In genomic region chr15:78108300-78109084, GRCh38 we compare ENCODE assay signal across 9 cellular contexts. TPM values are rescaled to one million over a fixed set of nuclear protein-coding genes. Genes with fewer than 3 reads are reported as not detected.
A peak's percentile ranks its signal among the peaks of the same experiment; 100 is the strongest.
DNase-seq lines count a peak whose midpoint lies in the region; ATAC-seq, FAIRE-seq and TF ChIP-seq lines count a peak whose summit lies in the region.
"Had no signal": no experiment of that assay in that cellular context is flagged by ENCODE, and none has a peak within 500 bp of the region (broad histone marks: within the 10 kb centered on the region; RNA-seq: fewer than 3 reads in every experiment).

No MANE protein-coding gene starts in this region.

- TF ChIP-seq CTCF in D721Med (IDR thresholded peaks at IDR 0.05; ENCODE audit: insufficient read depth, missing control alignments) (peak; percentile 86), HFFc6 (IDR thresholded peaks at IDR 0.05) (peak; percentile 96), choroid plexus epithelial cell (conservative IDR thresholded peaks at IDR 0.05; ENCODE audit: low read depth, low read length) (peak; percentile 93), HepG2 (CRISPR knock-in tag; IDR thresholded peaks at IDR 0.05) (peak; percentile 95)

- DNase-seq in D721Med (ENCODE audit: insufficient read length, low spot score) = peak; percentile 63
- DNase-seq in HFFc6 = peak; percentile 83
- peak; percentile 62 for DNase-seq in NCI-H526 treated with DMSO at 0.1 percent for 48 hours (lab: John Stamatoyannopoulos, UW)
- peak; percentile 94 for DNase-seq in activated CD4-positive, alpha-beta T cell treated with anti-CD3 and anti-CD28 coated beads, Interleukin-2, amount 10 ng/mL, durations not matched to agents 24 days and 14 days
- peak; percentile 91 for DNase-seq in choroid plexus epithelial cell (ENCODE audit: low read depth)
- DNase-seq in HepG2 (ENCODE audit: low spot score) = peak; percentile 85
- DNase-seq in stimulated activated CD4-positive, alpha-beta T cell treated with anti-CD3 and anti-CD28 coated beads, Interleukin-4, amount 100 ng/mL, for 48 hours (ENCODE audit: low read depth in 2 of 2) = peak; percentile 75 to 79

- 30% methylated on average over 6 of the region's 11 CpGs for WGBS in HepG2 (ENCODE audit: low lambda C conversion rate)

- POLR2A ChIA-PET in HepG2 (lab: Yijun Ruan, JAX) = interaction anchor here (0.7 kb wide), 1 partner anchor 28 kb away, joined by 3 read pairs; no protein-coding TSS in a partner anchor

- CTCF ChIA-PET in HepG2 (lab: Yijun Ruan, JAX; ENCODE audit: low intra/inter-chr PET ratio, low total read pairs) = interaction anchor here (0.7 to 2.6 kb wide), 11 partner anchors 32 to 151 kb away, joined by 3 to 29 read pairs (median 3); no protein-coding TSS in a partner anchor

- H3K4me2 ChIP-seq in HepG2 (ENCODE audit: low read depth, low read length) = no peak overlapping the region

- no peak overlapping the region for H3K9ac ChIP-seq in HepG2 (ENCODE audit: insufficient read depth, low read depth, low read length)

- H3K27ac Mint-ChIP-seq in HFFc6 = no peak overlapping the region
- no peak overlapping the region for H3K27ac Mint-ChIP-seq in activated CD4-positive, alpha-beta T cell treated with anti-CD3 and anti-CD28 coated beads, Interleukin-2, amount 10 ng/mL, durations not matched to agents 24 days and 14 days
- H3K27ac Mint-ChIP-seq: T-helper 1 cell treated with Interleukin-12 subunit alpha and Interleukin-12 subunit beta and Interleukin-4 antibody, amounts not matched to agents 30 μg/mL and 1 μg/mL, for 36 hours had no signal

- FAIRE-seq in D721Med (lab: Jason Lieb, UNC) (no peak), HepG2 (lab: Jason Lieb, UNC) (peak; percentile 58)

- no peaks in the 10 kb centered on the region for H3K79me2 ChIP-seq in HepG2 (ENCODE audit: insufficient read depth, low read length)

- H3K36me3 ChIP-seq in HepG2 (replicated peaks in 1 of 2; ENCODE audit: control insufficient read depth in 1 of 2, insufficient read depth in 2 of 2, low read length in 2 of 2) = no peaks in the 10 kb centered on the region

- TF ChIP-seq RAD21 in HepG2 (CRISPR knock-in tag; IDR thresholded peaks at IDR 0.05) = peak; percentile 97

- BruUV-seq in HepG2 (replicated peaks; lab: Mats Ljungman, UMichigan) = no TSS peak

- no peaks in the 10 kb centered on the region for H3K36me3 Mint-ChIP-seq in HFFc6 (ENCODE audit: low read depth)
- H3K36me3 Mint-ChIP-seq in activated CD4-positive, alpha-beta T cell treated with anti-CD3 and anti-CD28 coated beads, Interleukin-2, amount 10 ng/mL, durations not matched to agents 24 days and 14 days (ENCODE audit: low read depth) = no peaks in the 10 kb centered on the region

- H3K4me1 Mint-ChIP-seq in HFFc6 (ENCODE audit: low read depth) = peaks cover 11% of the 10 kb centered on the region
- H3K4me1 Mint-ChIP-seq in activated CD4-positive, alpha-beta T cell treated with anti-CD3 and anti-CD28 coated beads, Interleukin-2, amount 10 ng/mL, durations not matched to agents 24 days and 14 days = peaks cover 53% of the 10 kb centered on the region

- TF ChIP-seq EP300 in HepG2 (IDR thresholded peaks at IDR 0.05; ENCODE audit: low read depth in 2 of 2, low read length in 2 of 2) (no peak), HepG2 (CRISPR knock-in tag; IDR thresholded peaks at IDR 0.05; ENCODE audit: borderline replicate concordance) (no peak)

- in situ Hi-C loops in HepG2 (cut with HindIII; ENCODE audit: extremely low pct_ligation_motif_present, low pct_unique_long_range_greater_than_20kb) = loop anchor here (5.0 kb wide), 1 partner anchor 106 kb away; no protein-coding TSS in a partner anchor

- no peaks in the 10 kb centered on the region for H4K20me1 ChIP-seq in HepG2 (ENCODE audit: insufficient read depth, low read length)

- H3K4me3 ChIP-seq in choroid plexus epithelial cell (ENCODE audit: low read depth, low read length) = no peak overlapping the region
- no peak overlapping the region for H3K4me3 ChIP-seq in HepG2 (replicated peaks in 1 of 3; ENCODE audit: insufficient read depth in 1 of 3, low read depth in 2 of 3, low read length in 3 of 3)

- H3K9me3 Mint-ChIP-seq in HFFc6 = no peaks in the 10 kb centered on the region
- H3K9me3 Mint-ChIP-seq in activated CD4-positive, alpha-beta T cell treated with anti-CD3 and anti-CD28 coated beads, Interleukin-2, amount 10 ng/mL, durations not matched to agents 24 days and 14 days = no peaks in the 10 kb centered on the region
- H3K9me3 Mint-ChIP-seq: T-helper 1 cell treated with Interleukin-12 subunit alpha and Interleukin-12 subunit beta and Interleukin-4 antibody, amounts not matched to agents 30 μg/mL and 1 μg/mL, for 36 hours had no signal

- ATAC-seq in HepG2 = peak; percentile 89
- ATAC-seq in HG03457 (IDR thresholded peaks at IDR 0.05; ENCODE audit: unreplicated experiment) = no peak

- no peak overlapping the region for H2AFZ ChIP-seq in HepG2 (ENCODE audit: low read length)

- H3K4me3 Mint-ChIP-seq in HFFc6 = no peak overlapping the region
- no peak overlapping the region for H3K4me3 Mint-ChIP-seq in activated CD4-positive, alpha-beta T cell treated with anti-CD3 and anti-CD28 coated beads, Interleukin-2, amount 10 ng/mL, durations not matched to agents 24 days and 14 days
- H3K4me3 Mint-ChIP-seq: T-helper 1 cell treated with Interleukin-12 subunit alpha and Interleukin-12 subunit beta and Interleukin-4 antibody, amounts not matched to agents 30 μg/mL and 1 μg/mL, for 36 hours had no signal

- no peaks in the 10 kb centered on the region for H3K9me3 ChIP-seq in HepG2 (ENCODE audit: low read length)

- TF ChIP-seq POLR2A in HepG2 (IDR thresholded peaks at IDR 0.05; ENCODE audit: insufficient read depth in 1 of 2, low read depth in 2 of 2, low read length in 2 of 2) = no peak

- H3K4me1 ChIP-seq in HepG2 (ENCODE audit: insufficient read depth, low read length) = peaks cover 31% of the 10 kb centered on the region

- peaks cover 19% of the 10 kb centered on the region for H3K27me3 Mint-ChIP-seq in HFFc6 (ENCODE audit: insufficient read depth)
- H3K27me3 Mint-ChIP-seq in activated CD4-positive, alpha-beta T cell treated with anti-CD3 and anti-CD28 coated beads, Interleukin-2, amount 10 ng/mL, durations not matched to agents 24 days and 14 days = no peaks in the 10 kb centered on the region

- no peak overlapping the region for H3K27ac ChIP-seq in HepG2 (ENCODE audit: extremely low read length, insufficient read depth, low read length)

- H3K27me3 ChIP-seq in HepG2 (ENCODE audit: control insufficient read depth in 1 of 2, insufficient read depth in 2 of 2, low read length in 2 of 2) = peaks cover 0 to 3% of the 10 kb centered on the region in 2 experiments; a peak in 1 of 5 replicates

- intact Hi-C loops in activated CD4-positive, alpha-beta T cell treated with anti-CD3 and anti-CD28 coated beads, Interleukin-2, amount 10 ng/mL, durations not matched to agents 24 days and 14 days (cut with micrococcal nuclease) = loop anchor here (1.0 to 5.0 kb wide), 5 partner anchors 32 to 150 kb away; partner anchors contain the start of gene TBC1D2B
- intact Hi-C loops in HepG2 (cut with micrococcal nuclease; ENCODE audit: unreplicated experiment) = loop anchor here (1.0 kb wide), 3 partner anchors 103 to 141 kb away; no protein-coding TSS in a partner anchor

RNA-seq across cellular contexts. Expression of gene SH2D7, which starts 16.1 kb away (rescaled TPM):
- not detected for total RNA-seq in HFFc6 (2021; fragmentation: NEBNext Ultra II Directional; extraction: Animal tissue kit (Norgen Biotek cat#: 25700))
- total RNA-seq in activated CD4-positive, alpha-beta T cell treated with anti-CD3 and anti-CD28 coated beads, Interleukin-2, amount 10 ng/mL, durations not matched to agents 24 days and 14 days = not detected in 2 replicates
- not detected in 2 replicates for total RNA-seq in HepG2 (2016; rRNA removed; fragmentation: Illumina TruSeq; extraction: Trizol)
- total RNA-seq in HepG2 (2016; cell fraction: cytosol; rRNA removed; fragmentation: Illumina TruSeq; extraction: Trizol; ENCODE audit: low read depth) = not detected in 2 replicates
- total RNA-seq in HepG2 (2016; cell fraction: insoluble cytoplasmic fraction; rRNA removed; fragmentation: Illumina TruSeq; extraction: Trizol) = not detected in 2 replicates
- total RNA-seq in HepG2 (2016; cell fraction: membrane; rRNA removed; fragmentation: Illumina TruSeq; extraction: Trizol) = not detected in 2 replicates
- total RNA-seq in HepG2 (2016; cell fraction: nucleus; rRNA removed; fragmentation: Illumina TruSeq; extraction: Trizol) = not detected in 2 replicates
- not detected in 2 replicates for polyA plus RNA-seq in HepG2 (2011; rRNA removed)
- not detected in 2 replicates for polyA plus RNA-seq in HepG2 (2011; cell fraction: cytosol; rRNA removed)
- polyA plus RNA-seq in HepG2 (2011; cell fraction: nucleus; rRNA removed) = not detected in 2 replicates
- polyA plus RNA-seq in HepG2 (2012) = 0.05 TPM in 1 of 2 replicates, not detected in the other
- not detected in 2 replicates for polyA plus RNA-seq in HepG2 (2016; cell fraction: cytosol; fragmentation: Illumina TruSeq; extraction: Trizol; ENCODE audit: low read depth)
- not detected in 2 replicates for polyA plus RNA-seq in HepG2 (2016; cell fraction: insoluble cytoplasmic fraction; fragmentation: Illumina TruSeq; extraction: Trizol; ENCODE audit: low read depth)
- not detected in 2 replicates for polyA plus RNA-seq in HepG2 (2016; cell fraction: membrane; fragmentation: Illumina TruSeq; extraction: Trizol; ENCODE audit: low read depth)
- not detected in 2 replicates for polyA plus RNA-seq in HepG2 (2016; cell fraction: nucleus; fragmentation: Illumina TruSeq; extraction: Trizol; ENCODE audit: insufficient read depth, low read depth)
- polyA minus RNA-seq in HepG2 (2011; rRNA and poly(A)+ RNA removed; ENCODE audit: low replicate concordance) = not detected in 2 replicates
- polyA minus RNA-seq in HepG2 (2011; cell fraction: cytosol; rRNA and poly(A)+ RNA removed) = not detected in 2 replicates
- not detected in 2 replicates for polyA minus RNA-seq in HepG2 (2011; cell fraction: nucleus; rRNA and poly(A)+ RNA removed)

RNA-seq across cellular contexts. Expression of gene CIB2, which starts 22.8 kb away (rescaled TPM):
- 1 to 10 TPM; 1.3 to 1.8 (median 1.4) TPM for total RNA-seq in HFFc6 (2021; fragmentation: NEBNext Ultra II Directional; extraction: Animal tissue kit (Norgen Biotek cat#: 25700))
- 1.2 and 1.5 TPM in 2 replicates for total RNA-seq in activated CD4-positive, alpha-beta T cell treated with anti-CD3 and anti-CD28 coated beads, Interleukin-2, amount 10 ng/mL, durations not matched to agents 24 days and 14 days
- total RNA-seq in HepG2 (2016; rRNA removed; fragmentation: Illumina TruSeq; extraction: Trizol) = 1.5 and 1.8 TPM in 2 replicates
- total RNA-seq in HepG2 (2016; cell fraction: cytosol; rRNA removed; fragmentation: Illumina TruSeq; extraction: Trizol; ENCODE audit: low read depth) = 6.0 and 7.3 TPM in 2 replicates
- total RNA-seq in HepG2 (2016; cell fraction: insoluble cytoplasmic fraction; rRNA removed; fragmentation: Illumina TruSeq; extraction: Trizol) = 1.6 and 2.2 TPM in 2 replicates
- 6.9 and 9.0 TPM in 2 replicates for total RNA-seq in HepG2 (2016; cell fraction: membrane; rRNA removed; fragmentation: Illumina TruSeq; extraction: Trizol)
- total RNA-seq in HepG2 (2016; cell fraction: nucleus; rRNA removed; fragmentation: Illumina TruSeq; extraction: Trizol) = 0.63 and 0.84 TPM in 2 replicates
- 1.4 and 4.5 TPM in 2 replicates for polyA plus RNA-seq in HepG2 (2011; rRNA removed)
- 1.5 and 2.4 TPM in 2 replicates for polyA plus RNA-seq in HepG2 (2011; cell fraction: cytosol; rRNA removed)
- 0.19 and 0.87 TPM in 2 replicates for polyA plus RNA-seq in HepG2 (2011; cell fraction: nucleus; rRNA removed)
- 2.2 and 3.7 TPM in 2 replicates for polyA plus RNA-seq in HepG2 (2012)
- polyA plus RNA-seq in HepG2 (2016; cell fraction: cytosol; fragmentation: Illumina TruSeq; extraction: Trizol; ENCODE audit: low read depth) = 13.6 and 14.5 TPM in 2 replicates
- polyA plus RNA-seq in HepG2 (2016; cell fraction: insoluble cytoplasmic fraction; fragmentation: Illumina TruSeq; extraction: Trizol; ENCODE audit: low read depth) = 3.1 and 4.0 TPM in 2 replicates
- polyA plus RNA-seq in HepG2 (2016; cell fraction: membrane; fragmentation: Illumina TruSeq; extraction: Trizol; ENCODE audit: low read depth) = 13.2 TPM in 2 replicates
- 2.5 and 2.6 TPM in 2 replicates for polyA plus RNA-seq in HepG2 (2016; cell fraction: nucleus; fragmentation: Illumina TruSeq; extraction: Trizol; ENCODE audit: insufficient read depth, low read depth)
- 1.3 and 2.2 TPM in 2 replicates for polyA minus RNA-seq in HepG2 (2011; rRNA and poly(A)+ RNA removed; ENCODE audit: low replicate concordance)
- polyA minus RNA-seq in HepG2 (2011; cell fraction: cytosol; rRNA and poly(A)+ RNA removed) = 1.8 TPM in 1 of 2 replicates, not detected in the other
- polyA minus RNA-seq in HepG2 (2011; cell fraction: nucleus; rRNA and poly(A)+ RNA removed) = 0.77 TPM in 1 of 2 replicates, not detected in the other

RNA-seq across cellular contexts. Expression of gene TBC1D2B, which starts 31.0 kb away (rescaled TPM):
- 10 to 100 TPM; 34.1 to 42.5 (median 38.0) TPM for total RNA-seq in HFFc6 (2021; fragmentation: NEBNext Ultra II Directional; extraction: Animal tissue kit (Norgen Biotek cat#: 25700))
- total RNA-seq in activated CD4-positive, alpha-beta T cell treated with anti-CD3 and anti-CD28 coated beads, Interleukin-2, amount 10 ng/mL, durations not matched to agents 24 days and 14 days = 56.8 and 62.3 TPM in 2 replicates
- total RNA-seq in HepG2 (2016; rRNA removed; fragmentation: Illumina TruSeq; extraction: Trizol) = 7.9 and 10.1 TPM in 2 replicates
- total RNA-seq in HepG2 (2016; cell fraction: cytosol; rRNA removed; fragmentation: Illumina TruSeq; extraction: Trizol; ENCODE audit: low read depth) = 4.1 and 5.1 TPM in 2 replicates
- total RNA-seq in HepG2 (2016; cell fraction: insoluble cytoplasmic fraction; rRNA removed; fragmentation: Illumina TruSeq; extraction: Trizol) = 7.4 and 10.4 TPM in 2 replicates
- 4.5 and 5.3 TPM in 2 replicates for total RNA-seq in HepG2 (2016; cell fraction: membrane; rRNA removed; fragmentation: Illumina TruSeq; extraction: Trizol)
- 12.1 and 12.6 TPM in 2 replicates for total RNA-seq in HepG2 (2016; cell fraction: nucleus; rRNA removed; fragmentation: Illumina TruSeq; extraction: Trizol)
- polyA plus RNA-seq in HepG2 (2011; rRNA removed) = 14.4 and 18.8 TPM in 2 replicates
- polyA plus RNA-seq in HepG2 (2011; cell fraction: cytosol; rRNA removed) = 8.9 and 11.2 TPM in 2 replicates
- polyA plus RNA-seq in HepG2 (2011; cell fraction: nucleus; rRNA removed) = 36.0 and 41.0 TPM in 2 replicates
- 7.6 and 13.3 TPM in 2 replicates for polyA plus RNA-seq in HepG2 (2012)
- 0.70 and 0.78 TPM in 2 replicates for polyA plus RNA-seq in HepG2 (2016; cell fraction: cytosol; fragmentation: Illumina TruSeq; extraction: Trizol; ENCODE audit: low read depth)
- 5.9 and 9.0 TPM in 2 replicates for polyA plus RNA-seq in HepG2 (2016; cell fraction: insoluble cytoplasmic fraction; fragmentation: Illumina TruSeq; extraction: Trizol; ENCODE audit: low read depth)
- 1.7 and 1.9 TPM in 2 replicates for polyA plus RNA-seq in HepG2 (2016; cell fraction: membrane; fragmentation: Illumina TruSeq; extraction: Trizol; ENCODE audit: low read depth)
- polyA plus RNA-seq in HepG2 (2016; cell fraction: nucleus; fragmentation: Illumina TruSeq; extraction: Trizol; ENCODE audit: insufficient read depth, low read depth) = 16.5 and 18.2 TPM in 2 replicates
- 27.1 and 31.4 TPM in 2 replicates for polyA minus RNA-seq in HepG2 (2011; rRNA and poly(A)+ RNA removed; ENCODE audit: low replicate concordance)
- polyA minus RNA-seq in HepG2 (2011; cell fraction: cytosol; rRNA and poly(A)+ RNA removed) = 8.7 and 10.4 TPM in 2 replicates
- 28.2 and 32.3 TPM in 2 replicates for polyA minus RNA-seq in HepG2 (2011; cell fraction: nucleus; rRNA and poly(A)+ RNA removed)

RNA-seq across cellular contexts. Expression of gene IDH3A, which starts 40.7 kb away (rescaled TPM):
- 10 to 100 TPM; 67.3 to 82.1 (median 78.3) TPM for total RNA-seq in HFFc6 (2021; fragmentation: NEBNext Ultra II Directional; extraction: Animal tissue kit (Norgen Biotek cat#: 25700))
- 165 and 169 TPM in 2 replicates for total RNA-seq in activated CD4-positive, alpha-beta T cell treated with anti-CD3 and anti-CD28 coated beads, Interleukin-2, amount 10 ng/mL, durations not matched to agents 24 days and 14 days
- 50.7 and 130 TPM in 2 replicates for total RNA-seq in HepG2 (2016; rRNA removed; fragmentation: Illumina TruSeq; extraction: Trizol)
- total RNA-seq in HepG2 (2016; cell fraction: cytosol; rRNA removed; fragmentation: Illumina TruSeq; extraction: Trizol; ENCODE audit: low read depth) = 6.5 and 9.4 TPM in 2 replicates
- 50.0 and 88.2 TPM in 2 replicates for total RNA-seq in HepG2 (2016; cell fraction: insoluble cytoplasmic fraction; rRNA removed; fragmentation: Illumina TruSeq; extraction: Trizol)
- total RNA-seq in HepG2 (2016; cell fraction: membrane; rRNA removed; fragmentation: Illumina TruSeq; extraction: Trizol) = 14.4 and 16.1 TPM in 2 replicates
- 30.4 and 30.8 TPM in 2 replicates for total RNA-seq in HepG2 (2016; cell fraction: nucleus; rRNA removed; fragmentation: Illumina TruSeq; extraction: Trizol)
- polyA plus RNA-seq in HepG2 (2011; rRNA removed) = 34.2 and 40.7 TPM in 2 replicates
- 25.1 and 40.0 TPM in 2 replicates for polyA plus RNA-seq in HepG2 (2011; cell fraction: cytosol; rRNA removed)
- 22.1 and 25.9 TPM in 2 replicates for polyA plus RNA-seq in HepG2 (2011; cell fraction: nucleus; rRNA removed)
- polyA plus RNA-seq in HepG2 (2012) = 43.6 and 58.5 TPM in 2 replicates
- polyA plus RNA-seq in HepG2 (2016; cell fraction: cytosol; fragmentation: Illumina TruSeq; extraction: Trizol; ENCODE audit: low read depth) = 5.2 and 7.2 TPM in 2 replicates
- polyA plus RNA-seq in HepG2 (2016; cell fraction: insoluble cytoplasmic fraction; fragmentation: Illumina TruSeq; extraction: Trizol; ENCODE audit: low read depth) = 87.0 and 90.5 TPM in 2 replicates
- polyA plus RNA-seq in HepG2 (2016; cell fraction: membrane; fragmentation: Illumina TruSeq; extraction: Trizol; ENCODE audit: low read depth) = 13.0 and 13.1 TPM in 2 replicates
- polyA plus RNA-seq in HepG2 (2016; cell fraction: nucleus; fragmentation: Illumina TruSeq; extraction: Trizol; ENCODE audit: insufficient read depth, low read depth) = 42.0 and 56.1 TPM in 2 replicates
- polyA minus RNA-seq in HepG2 (2011; rRNA and poly(A)+ RNA removed; ENCODE audit: low replicate concordance) = 25.1 and 123 TPM in 2 replicates
- polyA minus RNA-seq in HepG2 (2011; cell fraction: cytosol; rRNA and poly(A)+ RNA removed) = 28.9 and 36.8 TPM in 2 replicates
- 20.3 and 30.1 TPM in 2 replicates for polyA minus RNA-seq in HepG2 (2011; cell fraction: nucleus; rRNA and poly(A)+ RNA removed)
